ENCODE assay signal across 8 cellular contexts in genomic region chr17:61416540-61417363, GRCh38. TPM values are rescaled to one million over a fixed set of nuclear protein-coding genes. Genes with fewer than 3 reads are reported as not detected.
DNase-seq lines count a peak whose midpoint lies in the region; ATAC-seq, FAIRE-seq and TF ChIP-seq lines count a peak whose summit lies in the region.

No MANE protein-coding gene starts in this region.

- H3K9me3 ChIP-seq in MG63 (no peaks in the 10 kb centered on the region), adipocyte (ENCODE audit: control insufficient read depth, low read length) (no peaks in the 10 kb centered on the region), heart left ventricle (no peaks in the 10 kb centered on the region), ovary (no peaks in the 10 kb centered on the region)

- no peaks in the 10 kb centered on the region for H3K9me3 Mint-ChIP-seq in activated T-helper 2 cell treated with anti-CD3 and anti-CD28 coated beads, Interferon-gamma antibody, Interleukin-2, Interleukin-4, amounts not matched to agents 10 μg/mL and 5 μg/mL and 100 μg/mL, durations not matched to agents 14 hours and 24 hours and 36 hours

- H3K4me3 ChIP-seq in MG63, result no peak overlapping the region
- H3K4me3 ChIP-seq in adipocyte (ENCODE audit: low read length), result peak overlapping the region; percentile 57
- peak overlapping the region in 10 of 12 donors; percentile 24 to 48 (median 34) for H3K4me3 ChIP-seq in heart left ventricle
- H3K4me3 ChIP-seq in ovary, result no peak overlapping the region

- H3K4me3 Mint-ChIP-seq in activated T-helper 2 cell treated with anti-CD3 and anti-CD28 coated beads, Interferon-gamma antibody, Interleukin-2, Interleukin-4, amounts not matched to agents 10 μg/mL and 5 μg/mL and 100 μg/mL, durations not matched to agents 14 hours and 24 hours and 36 hours (ENCODE audit: low read depth), result no peak overlapping the region

- FAIRE-seq in GM12892 (lab: Jason Lieb, UNC), result peak; percentile 79

- H3K36me3 Mint-ChIP-seq in activated T-helper 2 cell treated with anti-CD3 and anti-CD28 coated beads, Interferon-gamma antibody, Interleukin-2, Interleukin-4, amounts not matched to agents 10 μg/mL and 5 μg/mL and 100 μg/mL, durations not matched to agents 14 hours and 24 hours and 36 hours (ENCODE audit: low read depth), result no peaks in the 10 kb centered on the region

- DNase-seq in GM12892 (ENCODE audit: insufficient read length), result no peak
- DNase-seq in MG63, result peak; percentile 89
- DNase-seq in SHP77 treated with DMSO at 0.1 percent for 48 hours (lab: John Stamatoyannopoulos, UW), result peak; percentile 75
- DNase-seq in adipocyte (ENCODE audit: low read depth), result peak; percentile 94
- DNase-seq in heart left ventricle, result peak; percentile 87 to 93 (median 93)
- peak; percentile 82 to 87 (median 85) for DNase-seq in ovary
- no peak for DNase-seq in activated T-helper 2 cell treated with anti-CD3 and anti-CD28 coated beads, Interferon-gamma antibody, Interleukin-2, Interleukin-4, amounts not matched to agents 10 μg/mL and 5 μg/mL and 100 μg/mL, durations not matched to agents 14 hours and 24 hours and 36 hours (ENCODE audit: low spot score)

- H3K27ac ChIP-seq in 22Rv1 (peak overlapping the region; percentile 26; the same call in 1 of the 2 replicates), heart left ventricle (peak overlapping the region in 9 of 12 donors; percentile 11 to 68 (median 47)), ovary (peak overlapping the region in 1 of 2 donors; percentile 39)

- 15 to 23% (median 19%) methylated on average over 23 to 43 of the region's 43 CpGs for WGBS in heart left ventricle, 4 donors
- WGBS in ovary, 3 donors, result 16 to 20% (median 19%) methylated on average over 42 to 43 of the region's 43 CpGs

- H3K27me3 Mint-ChIP-seq in activated T-helper 2 cell treated with anti-CD3 and anti-CD28 coated beads, Interferon-gamma antibody, Interleukin-2, Interleukin-4, amounts not matched to agents 10 μg/mL and 5 μg/mL and 100 μg/mL, durations not matched to agents 14 hours and 24 hours and 36 hours (ENCODE audit: low read depth), result peaks cover 46% of the 10 kb centered on the region

- intact Hi-C loops in heart left ventricle (cut with DNase I), result loop anchor here (1.0 to 10.0 kb wide), 8 partner anchors 133 to 692 kb away; partner anchors contain the start of gene MED13 (in 5 of the 10)
- intact Hi-C loops in ovary (cut with DNase I), result loop anchor here in 3 of 4 donors (10.0 kb wide), 5 partner anchors 138 to 648 kb away; partner anchors contain the start of genes INTS2 (in 1 of the 3) and MED13 (in 1 of the 3)
- intact Hi-C loops in activated T-helper 2 cell treated with anti-CD3 and anti-CD28 coated beads, Interferon-gamma antibody, Interleukin-2, Interleukin-4, amounts not matched to agents 10 μg/mL and 5 μg/mL and 100 μg/mL, durations not matched to agents 14 hours and 24 hours and 36 hours (cut with micrococcal nuclease), result loop anchor here (10.0 kb wide), 1 partner anchor 648 kb away; the partner anchor contains the start of gene MED13

- peak; percentile 65 to 83 (median 82) for ATAC-seq in heart left ventricle

- peak overlapping the region; percentile 69 for H3K9ac ChIP-seq in adipocyte (ENCODE audit: low read length)

- peak; percentile 94 for TF ChIP-seq CTCF in 22Rv1 (IDR thresholded peaks at IDR 0.05)
- TF ChIP-seq CTCF in heart left ventricle (IDR thresholded peaks at IDR 0.05), result peak; percentile 91 to 99 (median 95)
- TF ChIP-seq CTCF in ovary (IDR thresholded peaks at IDR 0.05), result peak; percentile 68 to 83 (median 73)

- H3K4me1 Mint-ChIP-seq in activated T-helper 2 cell treated with anti-CD3 and anti-CD28 coated beads, Interferon-gamma antibody, Interleukin-2, Interleukin-4, amounts not matched to agents 10 μg/mL and 5 μg/mL and 100 μg/mL, durations not matched to agents 14 hours and 24 hours and 36 hours (ENCODE audit: low read depth), result no peaks in the 10 kb centered on the region

- peaks cover 22% of the 10 kb centered on the region for H3K4me1 ChIP-seq in adipocyte (ENCODE audit: control insufficient read depth, insufficient read depth, low read length)
- peaks cover 0 to 46% (median 27%) of the 10 kb centered on the region in 12 donors for H3K4me1 ChIP-seq in heart left ventricle
- H3K4me1 ChIP-seq in ovary (ENCODE audit: insufficient read depth), result peaks cover 8% of the 10 kb centered on the region

- TF ChIP-seq POLR2A in GM12892 (IDR thresholded peaks at IDR 0.05; ENCODE audit: low read depth, low read length), result no peak
- TF ChIP-seq POLR2A in heart left ventricle (IDR thresholded peaks at IDR 0.05), result peak in 1 of 2 donors; percentile 10
- TF ChIP-seq POLR2A in ovary (IDR thresholded peaks at IDR 0.05), result no peak

- no peak for TF ChIP-seq EP300 in ovary (IDR thresholded peaks at IDR 0.05)

- H3K27me3 ChIP-seq in MG63 (0 out of 2 replicates have a peak, but pooled peaks cover 4% of the 10 kb centered on the region), adipocyte (replicated peaks; ENCODE audit: control insufficient read depth, insufficient read depth, low read length) (peaks cover 9% of the 10 kb centered on the region), heart left ventricle (peaks cover 0 to 26% (median 9%) of the 10 kb centered on the region in 9 donors), ovary (no peaks in the 10 kb centered on the region)

- H3K36me3 ChIP-seq in MG63, result no peaks in the 10 kb centered on the region
- no peaks in the 10 kb centered on the region for H3K36me3 ChIP-seq in adipocyte (ENCODE audit: control insufficient read depth, insufficient read depth, low read length, severe bottlenecking)
- H3K36me3 ChIP-seq in heart left ventricle, result no peaks in the 10 kb centered on the region
- no peaks in the 10 kb centered on the region for H3K36me3 ChIP-seq in ovary

- H3K27ac Mint-ChIP-seq in activated T-helper 2 cell treated with anti-CD3 and anti-CD28 coated beads, Interferon-gamma antibody, Interleukin-2, Interleukin-4, amounts not matched to agents 10 μg/mL and 5 μg/mL and 100 μg/mL, durations not matched to agents 14 hours and 24 hours and 36 hours, result no peak overlapping the region

RNA-seq across cellular contexts. Expression of gene TBX2, which starts 17.1 kb away (rescaled TPM):
- not detected for polyA plus RNA-seq in GM12892 (2012; ENCODE audit: missing spikeins)
- total RNA-seq in MG63 (2014; rRNA removed; shearing (Covaris generic); ENCODE audit: low replicate concordance), result 1.8 and 8.3 TPM in 2 replicates
- total RNA-seq in heart left ventricle (10 to 100 TPM in 7 of 9 donors, 1 to 10 TPM in 2; 7.0 to 23.0 (median 13.6) TPM), ovary (10 to 100 TPM in 4 of 7 donors, 1 to 10 TPM in 3; 5.6 to 22.2 (median 16.9) TPM)
- polyA plus RNA-seq in heart left ventricle (10 to 100 TPM in 1 of 2 donors, 1 to 10 TPM in 1; 9.6 to 13.4 TPM), ovary (10 to 100 TPM in 1 of 2 donors, 1 to 10 TPM in 1; 4.8 to 16.0 TPM)
- total RNA-seq in activated T-helper 2 cell treated with anti-CD3 and anti-CD28 coated beads, Interferon-gamma antibody, Interleukin-2, Interleukin-4, amounts not matched to agents 10 μg/mL and 5 μg/mL and 100 μg/mL, durations not matched to agents 14 hours and 24 hours and 36 hours, result 0.14 and 0.21 TPM in 2 replicates

RNA-seq across cellular contexts. Expression of gene TBX4, which starts 35.5 kb away (rescaled TPM):
- not detected for polyA plus RNA-seq in GM12892 (2012; ENCODE audit: missing spikeins)
- total RNA-seq in MG63 (2014; rRNA removed; shearing (Covaris generic); ENCODE audit: low replicate concordance), result 0.76 and 0.89 TPM in 2 replicates
- total RNA-seq in heart left ventricle (under 1 TPM in 3 of 9 donors, not detected in 6; 0.09 to 0.29 (median 0.10) TPM), ovary (under 1 TPM in 1 of 7 donors, not detected in 6; 0.18 TPM)
- polyA plus RNA-seq in heart left ventricle (under 1 TPM in 1 of 2 donors, not detected in 1; 0.07 TPM), ovary (not detected)
- not detected in 2 replicates for total RNA-seq in activated T-helper 2 cell treated with anti-CD3 and anti-CD28 coated beads, Interferon-gamma antibody, Interleukin-2, Interleukin-4, amounts not matched to agents 10 μg/mL and 5 μg/mL and 100 μg/mL, durations not matched to agents 14 hours and 24 hours and 36 hours

Comparison
In these comparisons a context has a peak if more than half of its experiments do, and no peak if none do; other contexts are left out.
1. DNase-seq: peak in MG63 (single experiment), SHP77 treated with DMSO at 0.1 percent for 48 hours (single experiment), adipocyte (single experiment), heart left ventricle (5 of 5) and ovary (5 of 5); none in GM12892 (single experiment) and activated T-helper 2 cell treated with anti-CD3 and anti-CD28 coated beads, Interferon-gamma antibody, Interleukin-2, Interleukin-4, amounts not matched to agents 10 μg/mL and 5 μg/mL and 100 μg/mL, durations not matched to agents 14 hours and 24 hours and 36 hours (single experiment).
2. H3K4me3 ChIP-seq: peak in adipocyte (single experiment) and heart left ventricle (10 of 12); none in MG63 (single experiment) and ovary (single experiment).
3. Peak in every context shown above with its lines, with median percentiles within 50 percentile points of each other: CTCF ChIP-seq.